18 cellular contexts compared by ENCODE assay signal in the genomic region with DNA sequence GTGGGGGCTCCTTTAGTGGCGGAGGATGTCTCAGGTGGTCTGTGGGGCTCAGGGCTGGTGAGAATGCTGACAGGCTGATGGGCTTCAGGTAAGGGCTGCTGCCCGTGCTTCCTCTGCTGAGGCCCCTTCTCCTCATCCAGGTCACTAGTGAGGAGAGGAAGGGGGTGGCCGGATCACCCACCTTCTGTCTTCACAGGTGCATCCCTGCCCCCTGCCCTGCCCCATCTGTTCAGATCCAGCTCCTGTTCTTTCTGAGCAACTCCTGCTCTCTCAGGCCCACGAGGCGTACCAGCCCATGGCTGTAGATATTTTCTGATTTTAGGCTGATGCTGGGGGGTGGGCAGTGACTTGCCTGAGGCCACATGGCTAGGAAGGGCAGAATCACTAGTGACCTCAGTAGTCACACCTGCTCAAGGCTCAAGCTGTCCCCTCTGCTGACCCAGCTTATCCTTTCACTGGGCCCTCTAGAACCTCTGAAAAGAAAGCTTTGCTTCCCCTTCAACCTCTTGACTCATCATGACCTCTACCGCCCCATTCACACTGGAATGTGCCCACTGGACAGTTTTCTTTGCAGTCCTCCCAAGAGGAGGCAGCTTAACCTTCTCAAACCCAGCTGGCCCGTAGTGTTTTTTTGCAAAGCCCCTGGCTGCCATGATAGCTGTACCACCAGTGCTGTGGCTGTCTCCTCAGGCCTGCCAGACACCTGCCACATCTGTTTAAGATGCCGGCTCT. TPM values are rescaled to one million over a fixed set of nuclear protein-coding genes. Genes with fewer than 3 reads are reported as not detected.
A peak's percentile ranks its signal among the peaks of the same experiment; 100 is the strongest.
DNase-seq lines count a peak whose midpoint lies in the region; ATAC-seq and TF ChIP-seq lines count a peak whose summit lies in the region.
"Had no signal": no experiment of that assay in that cellular context is flagged by ENCODE, and none has a peak within 500 bp of the region (broad histone marks: within the 10 kb centered on the region; RNA-seq: fewer than 3 reads in every experiment).

No MANE protein-coding gene starts in this region.

- H3K4me1 Mint-ChIP-seq in activated T-helper 1 cell treated with anti-CD3 and anti-CD28 coated beads, Interleukin-12 subunit alpha, Interleukin-12 subunit beta, Interleukin-2, Interleukin-4 antibody, amounts not matched to agents 30 ng/mL and 10 ng/mL and 1 ng/mL, durations not matched to agents 14 hours and 24 hours and 36 hours (ENCODE audit: low read depth) = peaks cover 39% of the 10 kb centered on the region
- peaks cover 34 to 76% (median 64%) of the 10 kb centered on the region in 7 donors for H3K4me1 Mint-ChIP-seq in naive thymus-derived CD4-positive, alpha-beta T cell

- H3K4me3 ChIP-seq in cardiac muscle cell = no peak overlapping the region
- no peak overlapping the region for H3K4me3 ChIP-seq in naive thymus-derived CD4-positive, alpha-beta T cell (ENCODE audit: low read length)
- H3K4me3 ChIP-seq: hepatocyte, pancreas had no signal

- peak overlapping the region; percentile 45 for H3K27ac ChIP-seq in cardiac muscle cell
- H3K27ac ChIP-seq in naive thymus-derived CD4-positive, alpha-beta T cell (ENCODE audit: low read depth, low read length) = peak overlapping the region; percentile 39
- H3K27ac ChIP-seq: brain microvascular endothelial cell, pancreas had no signal

- peaks cover 39% of the 10 kb centered on the region for H3K36me3 Mint-ChIP-seq in activated T-helper 1 cell treated with anti-CD3 and anti-CD28 coated beads, Interleukin-12 subunit alpha, Interleukin-12 subunit beta, Interleukin-2, Interleukin-4 antibody, amounts not matched to agents 30 ng/mL and 10 ng/mL and 1 ng/mL, durations not matched to agents 14 hours and 24 hours and 36 hours (ENCODE audit: low read depth)
- peaks cover 0 to 20% (median 4%) of the 10 kb centered on the region in 5 donors for H3K36me3 Mint-ChIP-seq in naive thymus-derived CD4-positive, alpha-beta T cell

- peak overlapping the region; percentile 14 for H3K27ac Mint-ChIP-seq in activated T-helper 1 cell treated with anti-CD3 and anti-CD28 coated beads, Interleukin-12 subunit alpha, Interleukin-12 subunit beta, Interleukin-2, Interleukin-4 antibody, amounts not matched to agents 30 ng/mL and 10 ng/mL and 1 ng/mL, durations not matched to agents 14 hours and 24 hours and 36 hours
- peak overlapping the region; percentile 25 to 98 (median 80) for H3K27ac Mint-ChIP-seq in naive thymus-derived CD4-positive, alpha-beta T cell

- POLR2A ChIA-PET in naive thymus-derived CD4-positive, alpha-beta T cell (lab: Charles Lee) = interaction anchor here (0.6 to 13.8 kb wide), 9 partner anchors 18 to 126 kb away, joined by 3 to 270 read pairs (median 5); a partner anchor contains a TSS

- no peak for ATAC-seq in Right ventricle myocardium inferior
- no peak for ATAC-seq in naive thymus-derived CD4-positive, alpha-beta T cell

- no peak overlapping the region for H3K4me3 Mint-ChIP-seq in activated T-helper 1 cell treated with anti-CD3 and anti-CD28 coated beads, Interleukin-12 subunit alpha, Interleukin-12 subunit beta, Interleukin-2, Interleukin-4 antibody, amounts not matched to agents 30 ng/mL and 10 ng/mL and 1 ng/mL, durations not matched to agents 14 hours and 24 hours and 36 hours
- peak overlapping the region in 2 of 10 donors; percentile 5 to 11 for H3K4me3 Mint-ChIP-seq in naive thymus-derived CD4-positive, alpha-beta T cell

- no peaks in the 10 kb centered on the region for H3K9me3 ChIP-seq in cardiac muscle cell (ENCODE audit: low read depth)
- no peaks in the 10 kb centered on the region for H3K9me3 ChIP-seq in naive thymus-derived CD4-positive, alpha-beta T cell (ENCODE audit: control insufficient read depth in 2 of 3, low read length in 3 of 3)
- H3K9me3 ChIP-seq: lower lobe of right lung, pancreas had no signal

- no peaks in the 10 kb centered on the region for H3K9me3 Mint-ChIP-seq in activated T-helper 1 cell treated with anti-CD3 and anti-CD28 coated beads, Interleukin-12 subunit alpha, Interleukin-12 subunit beta, Interleukin-2, Interleukin-4 antibody, amounts not matched to agents 30 ng/mL and 10 ng/mL and 1 ng/mL, durations not matched to agents 14 hours and 24 hours and 36 hours
- H3K9me3 Mint-ChIP-seq in naive thymus-derived CD4-positive, alpha-beta T cell = peaks cover 0 to 3% (median 0%) of the 10 kb centered on the region in 11 donors

- no peak for TF ChIP-seq CTCF in cardiac muscle cell (IDR thresholded peaks at IDR 0.05; ENCODE audit: low read depth, low read length)

- intact Hi-C loops in Right ventricle myocardium inferior (cut with DNase I) = loop anchor here (5.0 kb wide), 1 partner anchor 46 kb away; a partner anchor contains a TSS
- intact Hi-C loops in activated T-helper 1 cell treated with anti-CD3 and anti-CD28 coated beads, Interleukin-12 subunit alpha, Interleukin-12 subunit beta, Interleukin-2, Interleukin-4 antibody, amounts not matched to agents 30 ng/mL and 10 ng/mL and 1 ng/mL, durations not matched to agents 14 hours and 24 hours and 36 hours (cut with micrococcal nuclease) = no loop called here
- intact Hi-C loops in naive thymus-derived CD4-positive, alpha-beta T cell (cut with micrococcal nuclease) = loop anchor here in 1 of 2 donors (5.0 kb wide), 2 partner anchors 34 to 411 kb away; a partner anchor contains a TSS

- peaks cover 17% of the 10 kb centered on the region for H3K4me1 ChIP-seq in cardiac muscle cell (ENCODE audit: low read depth)
- H3K4me1 ChIP-seq in naive thymus-derived CD4-positive, alpha-beta T cell (ENCODE audit: control insufficient read depth in 2 of 2, insufficient read depth in 2 of 2, low read length in 2 of 2) = peaks cover 27 to 52% of the 10 kb centered on the region in 2 donors

- DNase-seq in cardiac muscle cell (ENCODE audit: low read depth in 1 of 2, low spot score in 1 of 2) (peak in 1 of 2 donors; percentile 30), Right ventricle myocardium inferior (ENCODE audit: missing footprints) (no peak), DMS79 treated with DMSO at 0.1 percent for 48 hours (lab: John Stamatoyannopoulos, UW) (no peak), SHP77 treated with DMSO at 0.1 percent for 48 hours (lab: John Stamatoyannopoulos, UW) (no peak), NAMALWA (ENCODE audit: low spot score) (no peak), HuH-7.5 (ENCODE audit: low spot score) (no peak)
- DNase-seq in activated T-helper 1 cell treated with anti-CD3 and anti-CD28 coated beads, Interleukin-12 subunit alpha, Interleukin-12 subunit beta, Interleukin-2, Interleukin-4 antibody, amounts not matched to agents 30 ng/mL and 10 ng/mL and 1 ng/mL, durations not matched to agents 14 hours and 24 hours and 36 hours (ENCODE audit: low spot score) = no peak
- no peak for DNase-seq in naive thymus-derived CD4-positive, alpha-beta T cell
- DNase-seq: activated T-cell treated with anti-CD3 and anti-CD28 coated beads, Interleukin-2, amount 50 U/mL, for 1 hour; brain microvascular endothelial cell; lower lobe of right lung; NCI-H1048; NCI-H446; pancreas; stimulated activated CD4-positive, alpha-beta T cell treated with anti-CD3 and anti-CD28 coated beads, Interleukin-1b, Interleukin-23, amount 100 ng/mL, for 48 hours had no signal

- CTCF ChIA-PET in naive thymus-derived CD4-positive, alpha-beta T cell (lab: Charles Lee) = interaction anchor here (1.0 to 13.9 kb wide), 7 partner anchors 20 to 66 kb away, joined by 3 to 291 read pairs (median 18); a partner anchor contains a TSS

- peaks cover 3% of the 10 kb centered on the region for H3K36me3 ChIP-seq in cardiac muscle cell
- H3K36me3 ChIP-seq in naive thymus-derived CD4-positive, alpha-beta T cell (ENCODE audit: control insufficient read depth in 2 of 3, insufficient read depth in 3 of 3, low read length in 3 of 3) = peaks cover 0 to 26% (median 0%) of the 10 kb centered on the region in 3 experiments

- H3K27me3 ChIP-seq in cardiac muscle cell = no peaks in the 10 kb centered on the region
- H3K27me3 ChIP-seq in naive thymus-derived CD4-positive, alpha-beta T cell (ENCODE audit: control insufficient read depth in 2 of 2, insufficient read depth in 2 of 2, low read length in 2 of 2) = no peaks in the 10 kb centered on the region
- H3K27me3 ChIP-seq: brain microvascular endothelial cell, hepatocyte, pancreas had no signal

- H3K27me3 Mint-ChIP-seq in activated T-helper 1 cell treated with anti-CD3 and anti-CD28 coated beads, Interleukin-12 subunit alpha, Interleukin-12 subunit beta, Interleukin-2, Interleukin-4 antibody, amounts not matched to agents 30 ng/mL and 10 ng/mL and 1 ng/mL, durations not matched to agents 14 hours and 24 hours and 36 hours (ENCODE audit: insufficient read depth) = no peaks in the 10 kb centered on the region
- H3K27me3 Mint-ChIP-seq in naive thymus-derived CD4-positive, alpha-beta T cell = no peaks in the 10 kb centered on the region

RNA-seq across cellular contexts. Expression of a gene that starts 14.8 kb away (rescaled TPM):
- total RNA-seq in cardiac muscle cell (4.3 and 5.4 TPM in 2 replicates), Right ventricle myocardium inferior (0.35 TPM)
- polyA plus RNA-seq in cardiac muscle cell = 1.1 and 3.8 TPM in 2 replicates
- 0.26 and 0.27 TPM in 2 replicates for total RNA-seq in activated T-helper 1 cell treated with anti-CD3 and anti-CD28 coated beads, Interleukin-12 subunit alpha, Interleukin-12 subunit beta, Interleukin-2, Interleukin-4 antibody, amounts not matched to agents 30 ng/mL and 10 ng/mL and 1 ng/mL, durations not matched to agents 14 hours and 24 hours and 36 hours
- 1 to 10 TPM in 4 of 5 experiments, under 1 TPM in 1; 0.22 to 3.3 (median 2.4) TPM for total RNA-seq in naive thymus-derived CD4-positive, alpha-beta T cell
- not detected for polyA plus RNA-seq in naive thymus-derived CD4-positive, alpha-beta T cell
- total RNA-seq: RPMI7951 had no signal
- polyA plus RNA-seq: CD14-positive monocyte had no signal

RNA-seq across cellular contexts. Expression of a gene that starts 14.8 kb away (rescaled TPM):
- not detected in 2 replicates for total RNA-seq in cardiac muscle cell
- 0.27 and 0.57 TPM in 2 replicates for polyA plus RNA-seq in cardiac muscle cell
- total RNA-seq in Right ventricle myocardium inferior = not detected
- not detected in 2 replicates for total RNA-seq in activated T-helper 1 cell treated with anti-CD3 and anti-CD28 coated beads, Interleukin-12 subunit alpha, Interleukin-12 subunit beta, Interleukin-2, Interleukin-4 antibody, amounts not matched to agents 30 ng/mL and 10 ng/mL and 1 ng/mL, durations not matched to agents 14 hours and 24 hours and 36 hours
- total RNA-seq in naive thymus-derived CD4-positive, alpha-beta T cell = under 1 TPM in 3 of 5 experiments, not detected in 2; 0.19 to 0.78 (median 0.42) TPM
- not detected for polyA plus RNA-seq in naive thymus-derived CD4-positive, alpha-beta T cell
- total RNA-seq: lower lobe of right lung, RPMI7951 had no signal
- polyA plus RNA-seq: CD14-positive monocyte, hepatocyte, pancreas had no signal

RNA-seq across cellular contexts. Expression of a gene that starts 16.2 kb away (rescaled TPM):
- 25.5 and 25.6 TPM in 2 replicates for total RNA-seq in cardiac muscle cell
- 4.6 and 4.7 TPM in 2 replicates for polyA plus RNA-seq in cardiac muscle cell
- 53.3 TPM for total RNA-seq in Right ventricle myocardium inferior
- 166 and 172 TPM in 2 replicates for total RNA-seq in activated T-helper 1 cell treated with anti-CD3 and anti-CD28 coated beads, Interleukin-12 subunit alpha, Interleukin-12 subunit beta, Interleukin-2, Interleukin-4 antibody, amounts not matched to agents 30 ng/mL and 10 ng/mL and 1 ng/mL, durations not matched to agents 14 hours and 24 hours and 36 hours
- total RNA-seq in naive thymus-derived CD4-positive, alpha-beta T cell = 100 to 1,000 TPM in 1 of 5 experiments, 10 to 100 TPM in 4; 42.7 to 139 (median 61.0) TPM
- 1 to 10 TPM; 3.0 to 6.7 TPM for polyA plus RNA-seq in naive thymus-derived CD4-positive, alpha-beta T cell

RNA-seq across cellular contexts. Expression of a gene that starts 25.4 kb away (rescaled TPM):
- total RNA-seq in cardiac muscle cell (not detected in 2 replicates), Right ventricle myocardium inferior (not detected)
- polyA plus RNA-seq in cardiac muscle cell = 0.72 TPM in 1 of 2 replicates, not detected in the other
- 1.5 and 1.8 TPM in 2 replicates for total RNA-seq in activated T-helper 1 cell treated with anti-CD3 and anti-CD28 coated beads, Interleukin-12 subunit alpha, Interleukin-12 subunit beta, Interleukin-2, Interleukin-4 antibody, amounts not matched to agents 30 ng/mL and 10 ng/mL and 1 ng/mL, durations not matched to agents 14 hours and 24 hours and 36 hours
- total RNA-seq in naive thymus-derived CD4-positive, alpha-beta T cell = 1 to 10 TPM in 3 of 5 experiments, not detected in 2; 1.4 to 3.2 (median 2.6) TPM
- polyA plus RNA-seq in naive thymus-derived CD4-positive, alpha-beta T cell = not detected
- total RNA-seq: hepatocyte, lower lobe of right lung, RPMI7951 had no signal
- polyA plus RNA-seq: CD14-positive monocyte, hepatocyte, pancreas had no signal

RNA-seq across cellular contexts. Expression of a gene that starts 32.3 kb away (rescaled TPM):
- total RNA-seq in cardiac muscle cell = 19.5 and 23.0 TPM in 2 replicates
- polyA plus RNA-seq in cardiac muscle cell = 23.0 and 25.2 TPM in 2 replicates
- total RNA-seq in Right ventricle myocardium inferior = 101 TPM
- total RNA-seq in activated T-helper 1 cell treated with anti-CD3 and anti-CD28 coated beads, Interleukin-12 subunit alpha, Interleukin-12 subunit beta, Interleukin-2, Interleukin-4 antibody, amounts not matched to agents 30 ng/mL and 10 ng/mL and 1 ng/mL, durations not matched to agents 14 hours and 24 hours and 36 hours = 82.9 and 86.8 TPM in 2 replicates
- total RNA-seq in naive thymus-derived CD4-positive, alpha-beta T cell = 10 to 100 TPM; 16.9 to 53.7 (median 28.8) TPM
- polyA plus RNA-seq in naive thymus-derived CD4-positive, alpha-beta T cell = 1 to 10 TPM; 5.8 to 8.5 TPM
